In the genomic region with DNA sequence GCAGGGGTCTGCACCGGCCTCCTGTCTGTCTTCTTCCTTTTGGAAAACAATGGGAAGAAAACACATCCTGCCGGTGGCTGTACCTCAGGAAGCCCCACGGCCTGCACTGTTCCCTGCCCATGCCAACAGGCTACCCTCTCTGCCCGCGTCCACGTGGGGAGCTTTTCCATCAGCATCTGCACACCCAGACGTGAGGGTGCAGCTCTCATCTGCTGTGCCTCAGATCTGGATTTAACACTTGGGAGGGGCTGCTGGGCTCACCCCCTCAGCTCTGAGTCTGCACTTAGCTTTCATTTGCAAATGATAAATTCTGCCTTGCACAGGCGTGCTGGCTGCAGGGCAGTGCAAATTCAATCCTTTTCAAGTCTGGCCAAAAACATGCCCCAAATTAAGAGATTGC, we compare ENCODE assay signal across 21 cellular contexts.
"Had no signal": no experiment of that assay in that cellular context is flagged by ENCODE, and none has a peak within 500 bp of the region (broad histone marks: within the 10 kb centered on the region; RNA-seq: fewer than 3 reads in every experiment).

No MANE protein-coding gene starts in this region.

- H3K4me1 ChIP-seq: SJCRH30 had no signal

- ATAC-seq: Panc1, PC-3, T-cell had no signal

- H3K4me3 ChIP-seq: SJCRH30 had no signal

- H3K4me3 Mint-ChIP-seq: T-cell had no signal

- H3K27me3 Mint-ChIP-seq: T-cell had no signal

- H3K9me3 Mint-ChIP-seq: T-cell had no signal

- H3K9me3 ChIP-seq: SJCRH30 had no signal

- H3K36me3 ChIP-seq: SJCRH30 had no signal

- H3K27ac ChIP-seq: RWPE1, SJCRH30 had no signal

- H3K27me3 ChIP-seq: SJCRH30 had no signal

- H3K27ac Mint-ChIP-seq: T-cell had no signal

- DNase-seq: KBM-7, MV-4-11, NCI-H1048, NCI-H1105 treated with DMSO at 0.1 percent for 48 hours, NCI-H1417 treated with DMSO at 0.1 percent for 48 hours, NCI-H1694 treated with DMSO at 0.1 percent for 48 hours, NCI-H1930, NCI-H2171, NCI-H226, NCI-H446, NCI-H510A, NCI-H524 treated with DMSO at 0.1 percent for 48 hours, NCI-H69, NCI-H774, PC-3, SHP77 treated with DMSO at 0.1 percent for 48 hours, SJCRH30, SW 1271, T-cell had no signal

- H3K4me1 Mint-ChIP-seq: T-cell had no signal
